13 cellular contexts compared by ENCODE assay signal in the genomic region with DNA sequence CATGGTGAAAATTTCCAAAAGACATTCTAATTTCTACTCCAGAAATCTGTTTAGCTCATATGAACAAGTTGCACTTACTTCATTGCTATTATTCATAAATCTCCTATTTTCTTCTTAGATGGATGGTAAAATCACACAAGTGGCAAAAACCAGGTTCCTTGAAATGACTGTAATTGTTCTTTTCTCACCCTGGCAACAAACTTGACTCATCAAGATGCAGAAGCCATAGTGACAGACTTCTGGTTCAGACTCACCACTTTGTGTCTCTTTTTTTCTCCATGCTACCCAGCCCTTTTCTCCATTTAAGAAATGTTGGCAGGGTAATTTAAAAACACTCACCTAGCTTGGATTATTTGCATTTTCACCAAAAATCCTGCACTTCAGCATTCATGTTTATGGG.
DNase-seq lines count a peak whose midpoint lies in the region; ATAC-seq, FAIRE-seq and TF ChIP-seq lines count a peak whose summit lies in the region.
"Had no signal": no experiment of that assay in that cellular context is flagged by ENCODE, and none has a peak within 500 bp of the region (broad histone marks: within the 10 kb centered on the region; RNA-seq: fewer than 3 reads in every experiment).

No MANE protein-coding gene starts in this region.

- peaks cover 0 to 2% of the 10 kb centered on the region in 2 donors for H3K36me3 Mint-ChIP-seq in activated T-cell treated with anti-CD3 and anti-CD28 coated beads, Interleukin-2, amount 50 U/mL, for 72 hours (ENCODE audit: insufficient read depth in 2 of 2)
- no peaks in the 10 kb centered on the region for H3K36me3 Mint-ChIP-seq in stimulated activated effector memory CD8-positive, alpha-beta T cell treated with anti-CD3 and anti-CD28 coated beads, Interleukin-12 subunit alpha, Interleukin-12 subunit beta, amount 100 ng/mL, for 72 hours

- no peaks in the 10 kb centered on the region for H3K27me3 ChIP-seq in effector memory CD4-positive, alpha-beta T cell (replicated peaks; ENCODE audit: control insufficient read depth, insufficient read depth, low read length, poor library complexity, severe bottlenecking)
- H3K27me3 ChIP-seq: BLaER1 treated with 17β-estradiol and CSF1 and Interleukin-3, amounts not matched to agents 10 nM and 100 nM had no signal

- DNase-seq in activated T-cell treated with anti-CD3 and anti-CD28 coated beads, Interleukin-2, amount 50 U/mL, for 72 hours: peak in 1 of 2 donors; percentile 5
- DNase-seq in activated T-cell treated with anti-CD3 and anti-CD28 coated beads, Interleukin-2, amount 50 U/mL, for 48 hours: no peak
- DNase-seq in dermis blood vessel endothelial cell (peak; percentile 13), GM12891 (ENCODE audit: insufficient read length, low spot score) (no peak)
- no peak for DNase-seq in stimulated activated effector memory CD8-positive, alpha-beta T cell treated with anti-CD3 and anti-CD28 coated beads, Interleukin-12 subunit alpha, Interleukin-12 subunit beta, amount 100 ng/mL, for 72 hours (ENCODE audit: low spot score in 2 of 2)
- DNase-seq in effector memory CD4-positive, alpha-beta T cell: no peak
- DNase-seq: Calu3; CD8-positive, alpha-beta T cell; DMS79 treated with DMSO at 0.1 percent for 48 hours; GF-D8; H9 had no signal

- H3K27ac Mint-ChIP-seq in activated T-cell treated with anti-CD3 and anti-CD28 coated beads, Interleukin-2, amount 50 U/mL, for 72 hours: no peak overlapping the region
- H3K27ac Mint-ChIP-seq in stimulated activated effector memory CD8-positive, alpha-beta T cell treated with anti-CD3 and anti-CD28 coated beads, Interleukin-12 subunit alpha, Interleukin-12 subunit beta, amount 100 ng/mL, for 72 hours: peak overlapping the region; percentile 44
- H3K27ac Mint-ChIP-seq: B cell; CD8-positive, alpha-beta T cell had no signal

- no peak overlapping the region for H3K27ac ChIP-seq in effector memory CD4-positive, alpha-beta T cell (ENCODE audit: insufficient read depth, low read length, poor library complexity, severe bottlenecking)
- H3K27ac ChIP-seq: BLaER1 treated with 17β-estradiol and CSF1 and Interleukin-3, amounts not matched to agents 10 nM and 100 nM had no signal

- no peaks in the 10 kb centered on the region for H3K27me3 Mint-ChIP-seq in activated T-cell treated with anti-CD3 and anti-CD28 coated beads, Interleukin-2, amount 50 U/mL, for 72 hours (ENCODE audit: low read depth)
- H3K27me3 Mint-ChIP-seq: B cell had no signal

- no peak for FAIRE-seq in GM12891 (lab: Jason Lieb, UNC)

- no peaks in the 10 kb centered on the region for H3K4me1 ChIP-seq in effector memory CD4-positive, alpha-beta T cell (ENCODE audit: control insufficient read depth, insufficient read depth, low read length, poor library complexity, severe bottlenecking)

- H3K4me3 ChIP-seq in effector memory CD4-positive, alpha-beta T cell (ENCODE audit: insufficient read depth, low read depth, low read length, poor library complexity, severe bottlenecking): no peak overlapping the region
- H3K4me3 ChIP-seq: BLaER1 treated with 17β-estradiol and CSF1 and Interleukin-3, amounts not matched to agents 10 nM and 100 nM had no signal

- no peaks in the 10 kb centered on the region for H3K4me1 Mint-ChIP-seq in activated T-cell treated with anti-CD3 and anti-CD28 coated beads, Interleukin-2, amount 50 U/mL, for 72 hours (ENCODE audit: low read depth)
- peaks cover 8% of the 10 kb centered on the region for H3K4me1 Mint-ChIP-seq in stimulated activated effector memory CD8-positive, alpha-beta T cell treated with anti-CD3 and anti-CD28 coated beads, Interleukin-12 subunit alpha, Interleukin-12 subunit beta, amount 100 ng/mL, for 72 hours
- H3K4me1 Mint-ChIP-seq: B cell had no signal

- peak; percentile 72 to 80 for ATAC-seq in activated T-cell treated with anti-CD3 and anti-CD28 coated beads, Interleukin-2, amount 50 U/mL, for 72 hours (replicated peaks in 1 of 2)
- peak; percentile 97 for ATAC-seq in stimulated activated effector memory CD8-positive, alpha-beta T cell treated with anti-CD3 and anti-CD28 coated beads, Interleukin-12 subunit alpha, Interleukin-12 subunit beta, amount 100 ng/mL, for 72 hours
- ATAC-seq: CD8-positive, alpha-beta T cell had no signal

- H3K4me3 Mint-ChIP-seq in activated T-cell treated with anti-CD3 and anti-CD28 coated beads, Interleukin-2, amount 50 U/mL, for 72 hours: no peak overlapping the region
- no peak overlapping the region for H3K4me3 Mint-ChIP-seq in stimulated activated effector memory CD8-positive, alpha-beta T cell treated with anti-CD3 and anti-CD28 coated beads, Interleukin-12 subunit alpha, Interleukin-12 subunit beta, amount 100 ng/mL, for 72 hours
- H3K4me3 Mint-ChIP-seq: B cell; CD8-positive, alpha-beta T cell; H9 had no signal

- H3K36me3 ChIP-seq in effector memory CD4-positive, alpha-beta T cell (ENCODE audit: control insufficient read depth, insufficient read depth, low read length): no peaks in the 10 kb centered on the region

- no peaks in the 10 kb centered on the region for H3K9me3 ChIP-seq in effector memory CD4-positive, alpha-beta T cell (ENCODE audit: control insufficient read depth, low read length)
- H3K9me3 ChIP-seq: BLaER1 treated with 17β-estradiol and CSF1 and Interleukin-3, amounts not matched to agents 10 nM and 100 nM had no signal

- H3K9me3 Mint-ChIP-seq in activated T-cell treated with anti-CD3 and anti-CD28 coated beads, Interleukin-2, amount 50 U/mL, for 72 hours: no peaks in the 10 kb centered on the region
- H3K9me3 Mint-ChIP-seq in stimulated activated effector memory CD8-positive, alpha-beta T cell treated with anti-CD3 and anti-CD28 coated beads, Interleukin-12 subunit alpha, Interleukin-12 subunit beta, amount 100 ng/mL, for 72 hours: no peaks in the 10 kb centered on the region
- H3K9me3 Mint-ChIP-seq: CD8-positive, alpha-beta T cell; H9 had no signal

- no peak for TF ChIP-seq POLR2A in GM12891 (IDR thresholded peaks at IDR 0.05; ENCODE audit: low read depth, low read length)

TF ChIP-seq in GM12891, 5 proteins besides CTCF, POLR2A, EP300 and RAD21:
- TF ChIP-seq POLR2AphosphoS5 (IDR thresholded peaks at IDR 0.05; ENCODE audit: low read depth, low read length) (no peak), PAX5 (IDR thresholded peaks at IDR 0.05; ENCODE audit: insufficient read depth, low read length, severe bottlenecking) (no peak), SPI1 (IDR thresholded peaks at IDR 0.05; ENCODE audit: low read depth, low read length) (no peak), POU2F2 (IDR thresholded peaks at IDR 0.05; ENCODE audit: low read depth, low read length) (no peak), TAF1 (IDR thresholded peaks at IDR 0.05; ENCODE audit: low read depth, low read length) (no peak)
TF ChIP-seq in GM12891: peak in this region for 0.
